ENCODE assay signal across 21 cellular contexts in the genomic region with DNA sequence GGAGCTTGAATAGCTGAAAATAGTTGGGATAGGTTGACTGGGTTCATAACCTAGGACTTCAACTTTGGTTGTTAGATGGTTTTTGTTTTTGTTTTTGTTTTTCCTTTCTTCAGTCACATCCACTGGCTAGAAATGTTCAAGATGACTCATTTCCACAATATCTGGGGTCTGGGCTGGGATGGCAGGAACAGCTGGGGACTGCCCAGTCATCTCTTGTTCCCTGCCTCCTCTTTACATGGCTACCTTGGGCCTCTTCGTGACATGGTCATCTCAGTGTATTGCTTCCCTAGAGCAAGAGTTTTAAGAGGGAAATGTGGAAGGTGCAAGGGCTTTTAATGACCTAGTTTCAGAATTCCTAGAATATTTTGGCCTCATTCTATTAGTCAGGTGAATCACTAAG.
"Had no signal": no experiment of that assay in that cellular context is flagged by ENCODE, and none has a peak within 500 bp of the region (broad histone marks: within the 10 kb centered on the region; RNA-seq: fewer than 3 reads in every experiment).

No MANE protein-coding gene starts in this region.

- FAIRE-seq: HepG2, RCC 7860 had no signal

- DNase-seq: IMR-90, Karpas-422, KG1, MV-4-11, NCI-H1048, NCI-H1105, NCI-H1417, NCI-H1436 treated with DMSO at 0.1 percent for 48 hours, NCI-H1694, NCI-H1930, NCI-H2081, NCI-H2107, NCI-H2227 treated with DMSO at 0.1 percent for 48 hours, NCI-H524, NCI-H526 treated with DMSO at 0.1 percent for 48 hours, NCI-H748 treated with DMSO at 0.1 percent for 48 hours, Right ventricle myocardium superior, RPMI8226, SIG-M5 had no signal
